18 cellular contexts compared by ENCODE assay signal in genomic region chr1:40435471-40435870, GRCh38.
"Had no signal": no experiment of that assay in that cellular context is flagged by ENCODE, and none has a peak within 500 bp of the region (broad histone marks: within the 10 kb centered on the region; RNA-seq: fewer than 3 reads in every experiment).

No MANE protein-coding gene starts in this region.

- H3K36me3 ChIP-seq: colonic mucosa, esophagus squamous epithelium, gastrocnemius medialis, upper lobe of left lung had no signal

- H3K27me3 ChIP-seq: colonic mucosa, esophagus squamous epithelium, gastrocnemius medialis, testis, upper lobe of left lung had no signal

- H3K4me3 Mint-ChIP-seq: activated naive CD8-positive, alpha-beta T cell treated with anti-CD3 and anti-CD28 coated beads, Interleukin-2, amount 10 ng/mL, durations not matched to agents 7 days and 5 days; memory B cell; naive thymus-derived CD8-positive, alpha-beta T cell; stimulated activated naive CD8-positive, alpha-beta T cell treated with anti-CD3 and anti-CD28 coated beads, Interleukin-15, amount 100 ng/mL, for 72 hours had no signal

- H3K27ac Mint-ChIP-seq: activated naive CD8-positive, alpha-beta T cell treated with anti-CD3 and anti-CD28 coated beads, Interleukin-2, amount 10 ng/mL, durations not matched to agents 7 days and 5 days; memory B cell; stimulated activated naive CD8-positive, alpha-beta T cell treated with anti-CD3 and anti-CD28 coated beads, Interleukin-15, amount 100 ng/mL, for 72 hours had no signal

- H3K27me3 Mint-ChIP-seq: activated naive CD8-positive, alpha-beta T cell treated with anti-CD3 and anti-CD28 coated beads, Interleukin-2, amount 10 ng/mL, durations not matched to agents 7 days and 5 days; memory B cell; naive thymus-derived CD8-positive, alpha-beta T cell; stimulated activated naive CD8-positive, alpha-beta T cell treated with anti-CD3 and anti-CD28 coated beads, Interleukin-15, amount 100 ng/mL, for 72 hours had no signal

- H3K9me3 ChIP-seq: colonic mucosa, esophagus squamous epithelium, gastrocnemius medialis, testis, upper lobe of left lung had no signal

- DNase-seq: activated CD4-positive, alpha-beta T cell treated with anti-CD3 and anti-CD28 coated beads, Interleukin-2, amount 50 U/mL, for 1 hour; activated naive CD4-positive, alpha-beta T cell; activated naive CD8-positive, alpha-beta T cell treated with anti-CD3 and anti-CD28 coated beads, Interleukin-2, amount 10 ng/mL, durations not matched to agents 7 days and 5 days; anterior cingulate cortex; colonic mucosa; effector CD8-positive, alpha-beta T cell; esophagus squamous epithelium; gastrocnemius medialis; kidney; left ventricle myocardium superior; naive thymus-derived CD8-positive, alpha-beta T cell; stimulated activated CD4-positive, alpha-beta T cell treated with anti-CD3 and anti-CD28 coated beads, Interleukin-4, amount 100 ng/mL, for 24 hours; stimulated activated naive CD8-positive, alpha-beta T cell treated with anti-CD3 and anti-CD28 coated beads, Interleukin-15, amount 100 ng/mL, for 72 hours; SW 1271; testis; upper lobe of left lung had no signal

- H3K9me3 Mint-ChIP-seq: memory B cell; naive thymus-derived CD8-positive, alpha-beta T cell; stimulated activated naive CD8-positive, alpha-beta T cell treated with anti-CD3 and anti-CD28 coated beads, Interleukin-15, amount 100 ng/mL, for 72 hours had no signal

- H3K36me3 Mint-ChIP-seq: memory B cell had no signal

- H3K4me3 ChIP-seq: colonic mucosa, esophagus squamous epithelium, gastrocnemius medialis, skin epidermis, testis, upper lobe of left lung had no signal

- ATAC-seq: gastrocnemius medialis; left ventricle myocardium superior; naive thymus-derived CD8-positive, alpha-beta T cell; stimulated activated naive CD8-positive, alpha-beta T cell treated with anti-CD3 and anti-CD28 coated beads, Interleukin-15, amount 100 ng/mL, for 72 hours had no signal

- H3K4me1 Mint-ChIP-seq: stimulated activated naive CD8-positive, alpha-beta T cell treated with anti-CD3 and anti-CD28 coated beads, Interleukin-15, amount 100 ng/mL, for 72 hours had no signal
